In the genomic region with DNA sequence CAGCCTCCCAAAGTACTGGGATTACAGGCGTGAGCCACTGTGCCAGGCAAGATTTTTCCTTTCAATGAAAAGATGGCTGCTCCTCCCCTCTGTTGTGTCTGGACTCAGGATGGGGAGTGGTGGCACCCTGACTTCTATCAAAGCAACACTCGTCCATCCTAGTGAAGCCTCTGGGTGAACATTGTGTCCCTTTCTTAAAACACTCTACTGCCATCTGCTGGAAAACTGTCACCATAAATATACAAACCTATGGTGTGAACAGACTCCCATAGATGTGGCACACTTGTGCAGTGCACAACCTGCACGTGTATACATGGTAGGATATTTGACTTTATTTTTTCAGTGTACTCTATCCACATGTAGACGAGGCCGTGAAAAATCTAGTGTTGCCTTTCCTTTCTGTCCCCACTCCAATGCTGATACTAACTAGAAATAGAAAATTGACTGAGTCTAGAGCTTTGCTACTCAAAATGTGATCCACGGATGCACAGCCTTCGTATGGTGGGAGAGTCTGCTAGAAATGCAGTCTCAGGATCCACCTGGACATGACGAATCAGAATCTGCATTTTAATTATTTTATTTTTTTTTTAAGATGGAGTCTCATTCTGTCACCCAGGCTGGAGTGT, we compare ENCODE assay signal across 8 cellular contexts. TPM values are rescaled to one million over a fixed set of nuclear protein-coding genes. Genes with fewer than 3 reads are reported as not detected.
A peak's percentile ranks its signal among the peaks of the same experiment; 100 is the strongest.
DNase-seq lines count a peak whose midpoint lies in the region; ATAC-seq, FAIRE-seq and TF ChIP-seq lines count a peak whose summit lies in the region.

No MANE protein-coding gene starts in this region.

- TF ChIP-seq CTCF in D721Med (IDR thresholded peaks at IDR 0.05; ENCODE audit: insufficient read depth, missing control alignments) = peak; percentile 74
- TF ChIP-seq CTCF in activated B cell treated with CpG ODN at 0.5 μM for 24 hours (IDR thresholded peaks at IDR 0.05) = no peak
- peak; percentile 65 for TF ChIP-seq CTCF in nephron progenitor cell (IDR thresholded peaks at IDR 0.05)

- H3K27me3 Mint-ChIP-seq in activated B cell treated with CpG ODN at 0.5 μM for 24 hours = peaks cover 1% of the 10 kb centered on the region
- H3K27me3 Mint-ChIP-seq in nephron progenitor cell (ENCODE audit: low read depth, poor library complexity) = peaks cover 13% of the 10 kb centered on the region

- no peak for FAIRE-seq in D721Med (lab: Jason Lieb, UNC)

- peaks cover 11% of the 10 kb centered on the region for H3K9me3 Mint-ChIP-seq in activated B cell treated with CpG ODN at 0.5 μM for 24 hours
- no peaks in the 10 kb centered on the region for H3K9me3 Mint-ChIP-seq in nephron progenitor cell

- H3K4me3 Mint-ChIP-seq in activated B cell treated with CpG ODN at 0.5 μM for 24 hours = no peak overlapping the region
- H3K4me3 Mint-ChIP-seq in nephron progenitor cell = no peak overlapping the region

- no peaks in the 10 kb centered on the region for H3K36me3 Mint-ChIP-seq in activated B cell treated with CpG ODN at 0.5 μM for 24 hours (ENCODE audit: low read depth)
- no peaks in the 10 kb centered on the region for H3K36me3 Mint-ChIP-seq in nephron progenitor cell (ENCODE audit: low read depth)

- H3K4me1 Mint-ChIP-seq in activated B cell treated with CpG ODN at 0.5 μM for 24 hours = peaks cover 22% of the 10 kb centered on the region
- peaks cover 19% of the 10 kb centered on the region for H3K4me1 Mint-ChIP-seq in nephron progenitor cell

- no peak overlapping the region for H3K27ac Mint-ChIP-seq in activated B cell treated with CpG ODN at 0.5 μM for 24 hours
- H3K27ac Mint-ChIP-seq in nephron progenitor cell = no peak overlapping the region

- POLR2A ChIA-PET in activated B cell treated with CpG ODN at 0.5 μM for 24 hours (lab: Charles Lee) = interaction anchor here (1.5 kb wide), 1 partner anchor 319 kb away, joined by 3 read pairs; no protein-coding TSS in a partner anchor

- intact Hi-C loops in activated B cell treated with CpG ODN at 0.5 μM for 24 hours (cut with micrococcal nuclease) = loop anchor here (1.0 to 5.0 kb wide), 6 partner anchors 16 to 518 kb away; no protein-coding TSS in a partner anchor

- DNase-seq in D721Med (ENCODE audit: insufficient read length, low spot score) = no peak
- DNase-seq in NCI-H460 (ENCODE audit: extremely low read depth, low read depth) = peak; percentile 83
- DNase-seq in activated B cell treated with CpG ODN at 0.5 μM for 24 hours = no peak
- peak; percentile 68 for DNase-seq in fibroblast of gingiva (ENCODE audit: low read depth)
- peak; percentile 43 for DNase-seq in nephron progenitor cell
- DNase-seq in ecto neural progenitor cell (ENCODE audit: low spot score) = no peak

- CTCF ChIA-PET in activated B cell treated with CpG ODN at 0.5 μM for 24 hours (lab: Charles Lee) = interaction anchor here (0.6 to 4.2 kb wide), 13 partner anchors 17 to 689 kb away, joined by 3 to 39 read pairs (median 5); no protein-coding TSS in a partner anchor

- ATAC-seq in GM19372 (IDR thresholded peaks at IDR 0.05; ENCODE audit: low read depth, unreplicated experiment) (peak; percentile 80), HG03521 (IDR thresholded peaks at IDR 0.05; ENCODE audit: unreplicated experiment) (peak; percentile 78), activated B cell treated with CpG ODN at 0.5 μM for 24 hours (ENCODE audit: low read depth) (peak; percentile 92)

RNA-seq across cellular contexts. Expression of a gene that starts 55.9 kb away (rescaled TPM):
- 1.3 and 2.8 TPM in 2 replicates for total RNA-seq in NCI-H460 (2014; rRNA removed; shearing (Covaris generic))
- polyA plus RNA-seq in NCI-H460 (2014; cell fraction: nucleus; rRNA removed) = 2.0 and 2.6 TPM in 2 replicates
- total RNA-seq in activated B cell treated with CpG ODN at 0.5 μM for 24 hours = 449 and 525 TPM in 2 replicates

Comparison
In these comparisons a context has a peak if more than half of its experiments do, and no peak if none do; other contexts are left out.
1. DNase-seq: peak in NCI-H460 (single experiment), fibroblast of gingiva (single experiment) and nephron progenitor cell (single experiment); none in D721Med (single experiment), activated B cell treated with CpG ODN at 0.5 μM for 24 hours (single experiment) and ecto neural progenitor cell (single experiment).
2. RNA of a gene that starts 55.9 kb away (total RNA-seq): 449 to 525 TPM in activated B cell treated with CpG ODN at 0.5 μM for 24 hours; 1.3 to 2.8 TPM in NCI-H460; every median in the first group is over 100 times any median in the second.
3. Peak in every context shown above with its lines, with median percentiles within 50 percentile points of each other: ATAC-seq.